8 cellular contexts compared by ENCODE assay signal in genomic region chr22:17638182-17638431, GRCh38. TPM values are rescaled to one million over a fixed set of nuclear protein-coding genes. Genes with fewer than 3 reads are reported as not detected.
A peak's percentile ranks its signal among the peaks of the same experiment; 100 is the strongest.
DNase-seq lines count a peak whose midpoint lies in the region; ATAC-seq and TF ChIP-seq lines count a peak whose summit lies in the region.

No MANE protein-coding gene starts in this region.

- 0 out of 2 replicates have a peak, but pooled peaks cover 2% of the 10 kb centered on the region for H3K4me1 ChIP-seq in HEK293 (ENCODE audit: control insufficient read depth, insufficient read depth, low read length)

- no peaks in the 10 kb centered on the region; a peak in 1 of 3 replicates for H3K36me3 ChIP-seq in HEK293 (ENCODE audit: control insufficient read depth in 2 of 2, insufficient read depth in 1 of 2, low read length in 2 of 2)

- peak; percentile 27 for ATAC-seq in activated CD4-positive, alpha-beta T cell treated with anti-CD3 and anti-CD28 coated beads for 36 hours
- ATAC-seq in HG03159 (IDR thresholded peaks at IDR 0.05; ENCODE audit: unreplicated experiment) = no peak

- peak; percentile 6; the same call in 1 of the 2 replicates for TF ChIP-seq CTCF in HEK293 (tag by site-specific recombination; IDR thresholded peaks at IDR 0.05)
- no peak for TF ChIP-seq CTCF in coronary artery (IDR thresholded peaks at IDR 0.05)

- no peaks in the 10 kb centered on the region for H3K9me3 ChIP-seq in HEK293 (ENCODE audit: control insufficient read depth, insufficient read depth, low read depth, low read length)

- peak overlapping the region; percentile 88 for H3K4me3 Mint-ChIP-seq in activated CD4-positive, alpha-beta T cell treated with anti-CD3 and anti-CD28 coated beads for 36 hours

- CTCF ChIA-PET in activated CD4-positive, alpha-beta T cell treated with anti-CD3 and anti-CD28 coated beads for 36 hours (lab: Charles Lee) = no interaction called here
- CTCF ChIA-PET in HEK293 (lab: Yijun Ruan, JAX) = no interaction called here

- H3K4me3 ChIP-seq in HEK293 (ENCODE audit: low read depth, low read length) = peak overlapping the region; percentile 90
- H3K4me3 ChIP-seq in coronary artery = peak overlapping the region; percentile 80

- POLR2A ChIA-PET in activated CD4-positive, alpha-beta T cell treated with anti-CD3 and anti-CD28 coated beads for 36 hours (lab: Charles Lee) = no interaction called here
- POLR2A ChIA-PET in HEK293 (lab: Yijun Ruan, JAX) = interaction anchor here (1.1 kb wide), 1 partner anchor 68 kb away, joined by 3 read pairs; no protein-coding TSS in a partner anchor

- intact Hi-C loops in activated CD4-positive, alpha-beta T cell treated with anti-CD3 and anti-CD28 coated beads for 36 hours (cut with DNase I, micrococcal nuclease) = loop anchor here (1.0 to 5.0 kb wide), 10 partner anchors 10 to 553 kb away; partner anchors contain the start of genes ATP6V1E1 (in 2 of the 2), PEX26 (in 2 of the 2), ADA2 (in 1 of the 2) and HDHD5 (in 1 of the 2)

- H3K4me1 Mint-ChIP-seq in activated CD4-positive, alpha-beta T cell treated with anti-CD3 and anti-CD28 coated beads for 36 hours = peaks cover 24% of the 10 kb centered on the region

- DNase-seq in activated CD4-positive, alpha-beta T cell treated with anti-CD3 and anti-CD28 coated beads for 36 hours = no peak
- DNase-seq in activated CD4-positive, alpha-beta T cell treated with anti-CD3 and anti-CD28 coated beads for 1 hour = no peak
- DNase-seq in NCI-H2171 treated with DMSO at 0.1 percent for 48 hours (lab: John Stamatoyannopoulos, UW) (peak; percentile 90), coronary artery (ENCODE audit: low spot score) (no peak), middle frontal gyrus (ENCODE audit: extremely low spot score, low spot score) (peak; percentile 16), SW480 (ENCODE audit: low spot score) (no peak)

- H3K27me3 Mint-ChIP-seq in activated CD4-positive, alpha-beta T cell treated with anti-CD3 and anti-CD28 coated beads for 36 hours = no peaks in the 10 kb centered on the region

- H3K27ac Mint-ChIP-seq in activated CD4-positive, alpha-beta T cell treated with anti-CD3 and anti-CD28 coated beads for 36 hours = peak overlapping the region; percentile 95

- H3K27ac ChIP-seq in HEK293 (ENCODE audit: extremely low read depth, low read depth, low read length) (peak overlapping the region; percentile 87), coronary artery (peak overlapping the region; percentile 97 to 99)

- H3K9me3 Mint-ChIP-seq in activated CD4-positive, alpha-beta T cell treated with anti-CD3 and anti-CD28 coated beads for 36 hours (ENCODE audit: low read depth) = no peaks in the 10 kb centered on the region

- H3K36me3 Mint-ChIP-seq in activated CD4-positive, alpha-beta T cell treated with anti-CD3 and anti-CD28 coated beads for 36 hours (ENCODE audit: low read depth) = peaks cover 19% of the 10 kb centered on the region

TF ChIP-seq in HEK293, 187 proteins besides CTCF, POLR2A, EP300 and RAD21 (continues in another document):
- TF ChIP-seq IKZF3 (tag by site-specific recombination; IDR thresholded peaks at IDR 0.05) = no peak
- no peak for TF ChIP-seq ZNF580 (tag by site-specific recombination; IDR thresholded peaks at IDR 0.05)
- TF ChIP-seq, protein P1, sequence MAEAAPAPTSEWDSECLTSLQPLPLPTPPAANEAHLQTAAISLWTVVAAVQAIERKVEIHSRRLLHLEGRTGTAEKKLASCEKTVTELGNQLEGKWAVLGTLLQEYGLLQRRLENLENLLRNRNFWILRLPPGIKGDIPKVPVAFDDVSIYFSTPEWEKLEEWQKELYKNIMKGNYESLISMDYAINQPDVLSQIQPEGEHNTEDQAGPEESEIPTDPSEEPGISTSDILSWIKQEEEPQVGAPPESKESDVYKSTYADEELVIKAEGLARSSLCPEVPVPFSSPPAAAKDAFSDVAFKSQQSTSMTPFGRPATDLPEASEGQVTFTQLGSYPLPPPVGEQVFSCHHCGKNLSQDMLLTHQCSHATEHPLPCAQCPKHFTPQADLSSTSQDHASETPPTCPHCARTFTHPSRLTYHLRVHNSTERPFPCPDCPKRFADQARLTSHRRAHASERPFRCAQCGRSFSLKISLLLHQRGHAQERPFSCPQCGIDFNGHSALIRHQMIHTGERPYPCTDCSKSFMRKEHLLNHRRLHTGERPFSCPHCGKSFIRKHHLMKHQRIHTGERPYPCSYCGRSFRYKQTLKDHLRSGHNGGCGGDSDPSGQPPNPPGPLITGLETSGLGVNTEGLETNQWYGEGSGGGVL (tag by site-specific recombination; IDR thresholded peaks at IDR 0.05) = peak; percentile 16; the same call in 1 of the 2 replicates
- TF ChIP-seq ZNF701 (tag by site-specific recombination; IDR thresholded peaks at IDR 0.05) = no peak
- TF ChIP-seq KLF8 (tag by site-specific recombination; IDR thresholded peaks at IDR 0.05) = no peak
- no peak for TF ChIP-seq ZNF488 (tag by site-specific recombination; IDR thresholded peaks at IDR 0.05)
- no peak for TF ChIP-seq ZNF146 (tag by site-specific recombination; IDR thresholded peaks at IDR 0.05)
- TF ChIP-seq SP3 (tag by site-specific recombination; IDR thresholded peaks at IDR 0.05) = no peak
- TF ChIP-seq ZNF10 (tag by site-specific recombination; IDR thresholded peaks at IDR 0.05) = no peak
- no peak for TF ChIP-seq ZNF223 (tag by site-specific recombination; IDR thresholded peaks at IDR 0.05)
- no peak for TF ChIP-seq ZSCAN23 (tag by site-specific recombination; IDR thresholded peaks at IDR 0.05)
- peak; percentile 81; the same call in 1 of the 2 replicates for TF ChIP-seq ZBTB48 (tag by site-specific recombination; IDR thresholded peaks at IDR 0.05)
- no peak for TF ChIP-seq ZNF280C (tag by site-specific recombination; IDR thresholded peaks at IDR 0.05)
- no peak for TF ChIP-seq KLF10 (tag by site-specific recombination; IDR thresholded peaks at IDR 0.05)
- TF ChIP-seq GFI1B (tag by site-specific recombination; IDR thresholded peaks at IDR 0.05) = no peak
- TF ChIP-seq ZNF561 (tag by site-specific recombination; IDR thresholded peaks at IDR 0.05; ENCODE audit: borderline replicate concordance) = no peak
- 0 out of 2 replicates have a peak, but pooled peaks have one; percentile 37 for TF ChIP-seq GLI4 (tag by site-specific recombination; IDR thresholded peaks at IDR 0.05)
- TF ChIP-seq, protein P2, sequence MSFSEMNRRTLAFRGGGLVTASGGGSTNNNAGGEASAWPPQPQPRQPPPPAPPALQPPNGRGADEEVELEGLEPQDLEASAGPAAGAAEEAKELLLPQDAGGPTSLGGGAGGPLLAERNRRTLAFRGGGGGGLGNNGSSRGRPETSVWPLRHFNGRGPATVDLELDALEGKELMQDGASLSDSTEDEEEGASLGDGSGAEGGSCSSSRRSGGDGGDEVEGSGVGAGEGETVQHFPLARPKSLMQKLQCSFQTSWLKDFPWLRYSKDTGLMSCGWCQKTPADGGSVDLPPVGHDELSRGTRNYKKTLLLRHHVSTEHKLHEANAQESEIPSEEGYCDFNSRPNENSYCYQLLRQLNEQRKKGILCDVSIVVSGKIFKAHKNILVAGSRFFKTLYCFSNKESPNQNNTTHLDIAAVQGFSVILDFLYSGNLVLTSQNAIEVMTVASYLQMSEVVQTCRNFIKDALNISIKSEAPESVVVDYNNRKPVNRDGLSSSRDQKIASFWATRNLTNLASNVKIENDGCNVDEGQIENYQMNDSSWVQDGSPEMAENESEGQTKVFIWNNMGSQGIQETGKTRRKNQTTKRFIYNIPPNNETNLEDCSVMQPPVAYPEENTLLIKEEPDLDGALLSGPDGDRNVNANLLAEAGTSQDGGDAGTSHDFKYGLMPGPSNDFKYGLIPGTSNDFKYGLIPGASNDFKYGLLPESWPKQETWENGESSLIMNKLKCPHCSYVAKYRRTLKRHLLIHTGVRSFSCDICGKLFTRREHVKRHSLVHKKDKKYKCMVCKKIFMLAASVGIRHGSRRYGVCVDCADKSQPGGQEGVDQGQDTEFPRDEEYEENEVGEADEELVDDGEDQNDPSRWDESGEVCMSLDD (tag by site-specific recombination; IDR thresholded peaks at IDR 0.05) = no peak

RNA-seq across cellular contexts. Expression of gene BCL2L13, which starts 0.5 kb away (rescaled TPM):
- total RNA-seq in activated CD4-positive, alpha-beta T cell treated with anti-CD3 and anti-CD28 coated beads for 36 hours = 10 to 100 TPM; 34.1 to 34.5 TPM

RNA-seq across cellular contexts. Expression of gene ATP6V1E1, which starts 9.6 kb away (rescaled TPM):
- total RNA-seq in activated CD4-positive, alpha-beta T cell treated with anti-CD3 and anti-CD28 coated beads for 36 hours = 10 to 100 TPM; 83.5 to 95.6 TPM

Comparison
In these comparisons a context has a peak if more than half of its experiments do, and no peak if none do; other contexts are left out.
1. DNase-seq: peak in NCI-H2171 treated with DMSO at 0.1 percent for 48 hours (single experiment) and middle frontal gyrus (single experiment); none in activated CD4-positive, alpha-beta T cell treated with anti-CD3 and anti-CD28 coated beads for 36 hours (single experiment), activated CD4-positive, alpha-beta T cell treated with anti-CD3 and anti-CD28 coated beads for 1 hour (single experiment), coronary artery (single experiment) and SW480 (single experiment).